In the genomic region with DNA sequence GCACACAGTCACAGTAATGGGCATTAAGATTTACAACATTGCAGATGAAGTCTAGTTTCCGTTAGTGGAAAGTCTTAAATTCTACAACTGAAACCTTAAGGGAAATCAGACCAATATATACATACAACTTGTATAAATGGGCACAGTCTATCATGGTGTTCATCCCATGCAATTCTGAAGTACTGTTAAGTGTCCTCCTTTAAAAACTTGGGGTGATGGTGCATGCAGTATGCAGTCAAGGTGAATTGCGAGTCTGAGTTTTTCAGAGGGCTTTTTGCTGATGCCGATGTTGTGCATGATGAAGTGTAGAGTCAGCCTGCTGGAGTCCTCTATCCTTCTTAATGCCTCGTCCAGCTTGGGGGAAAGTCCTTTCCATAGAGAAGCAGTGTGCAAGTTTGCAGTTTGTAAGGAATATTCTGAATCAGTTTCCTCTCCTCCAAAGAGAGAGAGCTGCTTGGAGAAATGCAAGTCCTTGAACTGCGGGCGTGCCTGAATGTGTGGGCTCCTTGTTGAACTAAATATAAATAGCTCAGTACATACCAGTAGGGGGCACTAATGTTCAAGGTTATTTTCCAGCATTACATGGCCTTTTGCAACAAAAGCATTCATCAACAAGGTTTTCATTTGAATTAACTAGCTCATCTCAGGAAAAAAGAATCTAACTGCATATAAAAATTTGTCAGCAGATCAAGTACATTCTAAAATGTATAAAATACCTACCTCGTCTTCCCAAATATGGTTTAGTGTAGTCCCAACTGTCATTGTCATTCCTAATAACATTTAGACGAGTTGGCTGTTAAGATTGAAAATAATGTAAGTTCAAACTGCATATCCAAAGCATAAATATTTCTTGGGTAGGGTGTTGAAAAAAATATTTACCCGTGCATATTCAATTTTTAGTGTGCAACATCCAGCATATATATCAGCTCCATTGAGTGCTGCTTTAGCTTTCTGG, we compare ENCODE assay signal across 8 cellular contexts. TPM values are rescaled to one million over a fixed set of nuclear protein-coding genes. Genes with fewer than 3 reads are reported as not detected.
DNase-seq lines count a peak whose midpoint lies in the region; ATAC-seq and TF ChIP-seq lines count a peak whose summit lies in the region.

No MANE protein-coding gene starts in this region.

- peak; percentile 45 to 85 for DNase-seq in NCI-H526 (lab: John Stamatoyannopoulos, UW)
- DNase-seq in activated T-cell treated with anti-CD3 and anti-CD28 coated beads, Interleukin-2, amount 50 U/mL, for 1 hour: peak; percentile 42
- DNase-seq in foreskin melanocyte: peak; percentile 81
- DNase-seq in omental fat pad (ENCODE audit: low spot score): no peak

- peaks cover 2% of the 10 kb centered on the region for H3K4me1 ChIP-seq in DOHH2 (ENCODE audit: control insufficient read depth, low read length)

- peak; percentile 72 for TF ChIP-seq CTCF in DOHH2 (IDR thresholded peaks at IDR 0.05; ENCODE audit: low read depth, low read length, poor library complexity, severe bottlenecking)
- peak in 1 of 3 donors; percentile 39 for TF ChIP-seq CTCF in omental fat pad (IDR thresholded peaks at IDR 0.05)

- peaks cover 52% of the 10 kb centered on the region for H3K27me3 ChIP-seq in DOHH2 (ENCODE audit: control insufficient read depth, low read length)

- H3K9me3 ChIP-seq in DOHH2 (ENCODE audit: control insufficient read depth, insufficient read depth, low read length): no peaks in the 10 kb centered on the region

- no peaks in the 10 kb centered on the region for H3K9me2 ChIP-seq in DOHH2 (replicated peaks; ENCODE audit: control insufficient read depth, low read length)

- no peaks in the 10 kb centered on the region for H3F3A ChIP-seq in DOHH2 (ENCODE audit: control insufficient read depth, insufficient read depth)

- no peaks in the 10 kb centered on the region for H4K20me1 ChIP-seq in DOHH2 (ENCODE audit: control insufficient read depth, insufficient read depth, low read depth, low read length)

- no peak overlapping the region for H3K4me2 ChIP-seq in DOHH2 (ENCODE audit: low read length)

- H3K27ac ChIP-seq in DOHH2 (ENCODE audit: low read depth, low read length): no peak overlapping the region

- peak; percentile 67 for ATAC-seq in HG03175 (IDR thresholded peaks at IDR 0.05; ENCODE audit: unreplicated experiment)
- ATAC-seq in omental fat pad (ENCODE audit: low FRiP score): peak; percentile 62
- no peak for ATAC-seq in HG03469 (IDR thresholded peaks at IDR 0.05; ENCODE audit: unreplicated experiment)
- no peak for ATAC-seq in HG02571 (IDR thresholded peaks at IDR 0.05; ENCODE audit: unreplicated experiment)

- no peak overlapping the region for H3K4me3 ChIP-seq in DOHH2 (ENCODE audit: low read length)

- no peaks in the 10 kb centered on the region for H3K79me2 ChIP-seq in DOHH2 (ENCODE audit: control insufficient read depth, low read length)

- no peaks in the 10 kb centered on the region for H3K36me3 ChIP-seq in DOHH2 (ENCODE audit: control insufficient read depth, low read length)

RNA-seq across cellular contexts. Expression of a gene that starts 21.3 kb away (rescaled TPM):
- 10 to 100 TPM; 32.3 to 41.6 (median 36.4) TPM for total RNA-seq in omental fat pad

Comparison
In these comparisons a context has a peak if more than half of its experiments do, and no peak if none do; other contexts are left out.
1. ATAC-seq: peak in HG03175 (single experiment) and omental fat pad (single experiment); none in HG03469 (single experiment) and HG02571 (single experiment).